9 cellular contexts compared by ENCODE assay signal in the genomic region with DNA sequence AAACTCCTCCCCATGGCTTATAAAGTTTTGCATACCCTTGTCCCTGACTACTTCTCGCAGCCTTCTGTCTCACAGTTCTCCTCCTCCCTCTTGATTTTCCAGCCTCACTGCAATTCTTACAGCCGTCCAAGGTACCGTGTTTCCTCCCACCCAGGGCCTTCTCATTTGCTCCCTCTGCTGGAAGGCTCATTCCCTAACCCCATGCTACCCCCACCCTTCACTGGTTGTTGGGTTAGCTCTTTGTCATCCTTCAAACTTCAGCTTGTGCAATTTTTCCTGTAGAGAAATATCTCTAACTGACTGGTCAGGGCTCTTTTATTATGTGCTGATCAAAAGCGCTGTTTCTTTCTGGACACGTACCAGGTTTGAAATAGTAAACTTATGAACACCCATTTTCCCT.
DNase-seq lines count a peak whose midpoint lies in the region; ATAC-seq and TF ChIP-seq lines count a peak whose summit lies in the region.
"Had no signal": no experiment of that assay in that cellular context is flagged by ENCODE, and none has a peak within 500 bp of the region (broad histone marks: within the 10 kb centered on the region; RNA-seq: fewer than 3 reads in every experiment).

No MANE protein-coding gene starts in this region.

- H3K9me3 Mint-ChIP-seq in neural crest cell, result no peaks in the 10 kb centered on the region

- H3K4me3 Mint-ChIP-seq in neural crest cell, result no peak overlapping the region

- no peak for ATAC-seq in GM21515 (IDR thresholded peaks at IDR 0.05; ENCODE audit: unreplicated experiment)

- no peaks in the 10 kb centered on the region for H3K27me3 Mint-ChIP-seq in neural crest cell (ENCODE audit: low read depth)

- no peak overlapping the region for H3K4me3 ChIP-seq in cardiac fibroblast (replicated peaks in 1 of 2; ENCODE audit: low read depth in 2 of 2, low read length in 2 of 2)

- DNase-seq in GM10266 (ENCODE audit: extremely low spot score) (no peak), M059J (ENCODE audit: low read depth) (peak; percentile 12), cardiac fibroblast (ENCODE audit: low read depth in 2 of 2) (peak; percentile 20 to 38), neural crest cell (ENCODE audit: low read depth, low spot score) (no peak), NCI-H2081 treated with DMSO at 0.1 percent for 48 hours (lab: John Stamatoyannopoulos, UW) (no peak), ureter (ENCODE audit: low spot score) (no peak), NK-92 (lab: John Stamatoyannopoulos, UW; ENCODE audit: unreplicated experiment) (no peak)
- DNase-seq: caudate nucleus had no signal

- TF ChIP-seq CTCF in GM10266 (IDR thresholded peaks at IDR 0.05; ENCODE audit: control insufficient read depth, insufficient read depth, low read depth, missing control alignments), result peak; percentile 47
- TF ChIP-seq CTCF in cardiac fibroblast (IDR thresholded peaks at IDR 0.05; ENCODE audit: low read depth, low read length), result peak; percentile 36
- TF ChIP-seq CTCF in neural crest cell (conservative IDR thresholded peaks at IDR 0.05), result peak; percentile 21

- peaks cover 3% of the 10 kb centered on the region for H3K4me1 Mint-ChIP-seq in neural crest cell

- H3K27ac Mint-ChIP-seq in neural crest cell (ENCODE audit: unreplicated experiment), result peak overlapping the region; percentile 51

- no peaks in the 10 kb centered on the region for H3K36me3 Mint-ChIP-seq in neural crest cell (ENCODE audit: low read depth)

Comparison
In these comparisons a context has a peak if more than half of its experiments do, and no peak if none do; other contexts are left out.
1. DNase-seq: peak in M059J (single experiment) and cardiac fibroblast (2 of 2); none in GM10266 (single experiment), neural crest cell (single experiment), NCI-H2081 treated with DMSO at 0.1 percent for 48 hours (single experiment), ureter (single experiment) and NK-92 (single experiment).
2. Peak in every context shown above with its lines, with median percentiles within 50 percentile points of each other: CTCF ChIP-seq.